10 cellular contexts compared by ENCODE assay signal in the genomic region with DNA sequence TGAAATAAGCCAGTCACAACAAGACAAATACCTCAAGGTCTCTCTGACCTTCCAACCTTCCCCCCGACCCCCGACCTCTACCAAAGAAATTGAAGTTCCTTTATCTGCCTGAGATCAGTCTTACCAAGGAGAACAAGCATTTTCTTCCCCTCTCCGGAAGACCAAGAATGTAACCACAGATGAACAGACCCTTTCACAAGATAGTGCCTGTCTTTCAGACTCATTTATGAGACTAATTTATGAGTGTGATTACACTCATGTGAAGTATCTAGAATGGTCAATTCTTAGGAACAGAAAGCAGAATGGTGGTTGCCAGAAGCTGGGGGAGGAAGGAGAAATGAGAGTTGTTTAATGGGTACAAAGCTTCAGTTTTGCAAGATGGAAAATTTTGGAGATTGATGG.
DNase-seq lines count a peak whose midpoint lies in the region; ATAC-seq lines count a peak whose summit lies in the region.
"Had no signal": no experiment of that assay in that cellular context is flagged by ENCODE, and none has a peak within 500 bp of the region (broad histone marks: within the 10 kb centered on the region; RNA-seq: fewer than 3 reads in every experiment).

No MANE protein-coding gene starts in this region.

- DNase-seq in CD1c-positive myeloid dendritic cell (ENCODE audit: extremely low spot score): peak; percentile 59
- peak; percentile 45 for DNase-seq in NOMO-1 treated with dmso at 0.1 percent for 144 hours (lab: John Stamatoyannopoulos, UW; ENCODE audit: unreplicated experiment)
- peak; percentile 60 for DNase-seq in islet precursor cell
- no peak for DNase-seq in activated naive CD4-positive, alpha-beta T cell (lab: John Stamatoyannopoulos, UW)
- no peak for DNase-seq in activated naive CD4-positive, alpha-beta T cell treated with Interleukin-2 at 50 U/mL for 16 hours
- no peak for DNase-seq in head of caudate nucleus
- DNase-seq: activated effector memory CD4-positive, alpha-beta T cell treated with Interleukin-2 at 50 U/mL for 16 hours; CD4-positive, alpha-beta T cell had no signal

- ATAC-seq in GM21423 (IDR thresholded peaks at IDR 0.05; ENCODE audit: unreplicated experiment): peak; percentile 66
- no peak for ATAC-seq in HG03039 (IDR thresholded peaks at IDR 0.05; ENCODE audit: unreplicated experiment)

- intact Hi-C loops in head of caudate nucleus (cut with DNase I): no loop called here

Comparison
In these comparisons a context has a peak if more than half of its experiments do, and no peak if none do; other contexts are left out.
1. DNase-seq: peak in CD1c-positive myeloid dendritic cell (single experiment), NOMO-1 treated with dmso at 0.1 percent for 144 hours (single experiment) and islet precursor cell (single experiment); none in activated naive CD4-positive, alpha-beta T cell (0 of 4), activated naive CD4-positive, alpha-beta T cell treated with Interleukin-2 at 50 U/mL for 16 hours (single experiment) and head of caudate nucleus (0 of 42).